ENCODE assay signal across 19 cellular contexts in genomic region chr15:29518442-29518841, GRCh38.
DNase-seq lines count a peak whose midpoint lies in the region; ATAC-seq and TF ChIP-seq lines count a peak whose summit lies in the region.
"Had no signal": no experiment of that assay in that cellular context is flagged by ENCODE, and none has a peak within 500 bp of the region (broad histone marks: within the 10 kb centered on the region; RNA-seq: fewer than 3 reads in every experiment).

No MANE protein-coding gene starts in this region.

- no peak overlapping the region for H3K4me2 ChIP-seq in osteoblast (ENCODE audit: insufficient read depth, low read length)

- 92 to 100% methylated on average over 1 to 4 of the region's 4 CpGs for WGBS in endodermal cell (ENCODE audit: insufficient coverage in 1 of 2, insufficient read length in 1 of 2), 2 experiments

- no peak overlapping the region for H2AFZ ChIP-seq in osteoblast (ENCODE audit: low read length)

- no peak for ATAC-seq in HG03045 (IDR thresholded peaks at IDR 0.05; ENCODE audit: unreplicated experiment)

- H3K27me3 Mint-ChIP-seq in endodermal cell (ENCODE audit: insufficient read depth), result no peaks in the 10 kb centered on the region
- H3K27me3 Mint-ChIP-seq: IgD-negative memory B cell had no signal

- in situ Hi-C loops in Caki2 (cut with HindIII; ENCODE audit: low pct_unique_long_range_greater_than_20kb, low sequenced_read_pairs), result no loop called here

- H3K27me3 ChIP-seq in osteoblast (ENCODE audit: insufficient read depth, low read length) (no peaks in the 10 kb centered on the region), endodermal cell (ENCODE audit: control insufficient read depth, insufficient read depth, low read length, poor library complexity, severe bottlenecking) (no peaks in the 10 kb centered on the region), ascending aorta (no peaks in the 10 kb centered on the region)
- H3K27me3 ChIP-seq: BE2C had no signal

- H3K9ac ChIP-seq in endodermal cell (ENCODE audit: extremely low read depth, low read length, poor library complexity, severe bottlenecking), result no peak overlapping the region

- no peak overlapping the region for H3K4me3 Mint-ChIP-seq in endodermal cell
- H3K4me3 Mint-ChIP-seq: CD4-positive, alpha-beta T cell; IgD-negative memory B cell had no signal

- H3K36me3 Mint-ChIP-seq in endodermal cell (ENCODE audit: low read depth), result no peaks in the 10 kb centered on the region
- H3K36me3 Mint-ChIP-seq: IgD-negative memory B cell had no signal

- DNase-seq in Caki2 (ENCODE audit: low read depth) (peak; percentile 12), LoVo (ENCODE audit: low spot score) (peak; percentile 24), epithelial cell of proximal tubule (ENCODE audit: low read depth) (peak; percentile 42), osteoblast (ENCODE audit: insufficient read length, low spot score, missing footprints) (peak; percentile 63), endodermal cell (no peak), ascending aorta (ENCODE audit: low spot score in 2 of 2) (no peak)
- DNase-seq: BE2C; Calu3; CD4-positive, alpha-beta T cell; DMS53; H7; Kasumi-1; NCI-H187 treated with DMSO at 0.1 percent for 48 hours; NCI-H69; NK-92 treated with Interleukin-12 subunit alpha and Interleukin-12 subunit beta, amount 100 ng/mL, for 24 hours; OCI-M1; RPMI8226 had no signal

- no peak overlapping the region for H3K4me3 ChIP-seq in epithelial cell of proximal tubule (ENCODE audit: low read depth, low read length)
- no peak overlapping the region for H3K4me3 ChIP-seq in osteoblast (ENCODE audit: insufficient read depth, low read length)
- H3K4me3 ChIP-seq in endodermal cell (ENCODE audit: low read length), result no peak overlapping the region
- no peak overlapping the region for H3K4me3 ChIP-seq in ascending aorta

- no peak overlapping the region for H3K27ac Mint-ChIP-seq in endodermal cell
- H3K27ac Mint-ChIP-seq: CD4-positive, alpha-beta T cell had no signal

- peaks cover 10% of the 10 kb centered on the region for H3K9me3 Mint-ChIP-seq in endodermal cell

- intact Hi-C loops in ascending aorta (cut with DNase I), result loop anchor here (5.0 kb wide), 1 partner anchor 66 kb away; no protein-coding TSS in a partner anchor

- peaks cover 3% of the 10 kb centered on the region for H3K4me1 Mint-ChIP-seq in endodermal cell
- H3K4me1 Mint-ChIP-seq: IgD-negative memory B cell had no signal

- H3K27ac ChIP-seq in osteoblast (ENCODE audit: low read depth, low read length) (no peak overlapping the region), endodermal cell (ENCODE audit: low read depth, low read length) (no peak overlapping the region), ascending aorta (no peak overlapping the region)

- H3K79me2 ChIP-seq in osteoblast (ENCODE audit: insufficient read depth, low read length), result no peaks in the 10 kb centered on the region

- TF ChIP-seq CTCF in epithelial cell of proximal tubule (conservative IDR thresholded peaks at IDR 0.05; ENCODE audit: low read depth, low read length), result no peak
- no peak for TF ChIP-seq CTCF in osteoblast (IDR thresholded peaks at IDR 0.05; ENCODE audit: extremely low read depth, low read depth, low read length)
- no peak for TF ChIP-seq CTCF in endodermal cell (conservative IDR thresholded peaks at IDR 0.05)
- no peak for TF ChIP-seq CTCF in ascending aorta (IDR thresholded peaks at IDR 0.05)

- H3K36me3 ChIP-seq in osteoblast (ENCODE audit: insufficient read depth, low read length), result no peaks in the 10 kb centered on the region
- no peaks in the 10 kb centered on the region for H3K36me3 ChIP-seq in endodermal cell (ENCODE audit: control insufficient read depth, insufficient read depth, low read length)
- H3K36me3 ChIP-seq in ascending aorta, result no peaks in the 10 kb centered on the region
- H3K36me3 ChIP-seq: BE2C had no signal

- H3K9me3 ChIP-seq in osteoblast (ENCODE audit: low read depth, low read length), result no peaks in the 10 kb centered on the region
- no peaks in the 10 kb centered on the region for H3K9me3 ChIP-seq in endodermal cell (ENCODE audit: control insufficient read depth, low read length)
- H3K9me3 ChIP-seq in ascending aorta, result no peaks in the 10 kb centered on the region
- H3K9me3 ChIP-seq: BE2C had no signal

- H4K20me1 ChIP-seq in osteoblast (ENCODE audit: insufficient read depth, low read length), result no peaks in the 10 kb centered on the region

- no peaks in the 10 kb centered on the region for H3K4me1 ChIP-seq in osteoblast (ENCODE audit: insufficient read depth, low read length)
- H3K4me1 ChIP-seq in endodermal cell (ENCODE audit: control insufficient read depth, insufficient read depth, low read length), result no peaks in the 10 kb centered on the region
- no peaks in the 10 kb centered on the region for H3K4me1 ChIP-seq in ascending aorta
- H3K4me1 ChIP-seq: BE2C had no signal

Comparison
In these comparisons a context has a peak if more than half of its experiments do, and no peak if none do; other contexts are left out.
1. DNase-seq: peak in Caki2 (single experiment), LoVo (single experiment), epithelial cell of proximal tubule (single experiment) and osteoblast (single experiment); none in endodermal cell (single experiment) and ascending aorta (0 of 2).